11 cellular contexts compared by ENCODE assay signal in the genomic region with DNA sequence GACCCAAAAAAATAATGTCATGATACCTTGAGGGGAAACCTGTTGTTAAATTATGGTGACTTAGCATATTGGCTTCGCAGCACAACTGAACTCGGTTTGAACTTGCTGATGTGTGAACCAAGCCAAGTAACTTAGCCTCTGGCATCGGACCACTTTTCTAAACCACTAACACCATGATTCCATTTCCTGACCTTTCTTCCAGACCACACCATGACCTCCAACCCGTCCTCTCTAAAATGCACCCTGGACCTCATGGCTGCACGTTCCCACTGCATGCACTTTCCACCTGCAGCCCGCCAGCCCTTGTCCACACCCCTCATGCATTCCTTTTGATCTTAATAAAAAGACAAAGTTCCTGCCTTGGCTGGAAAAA. TPM values are rescaled to one million over a fixed set of nuclear protein-coding genes. Genes with fewer than 3 reads are reported as not detected.
A peak's percentile ranks its signal among the peaks of the same experiment; 100 is the strongest.
DNase-seq lines count a peak whose midpoint lies in the region; ATAC-seq and TF ChIP-seq lines count a peak whose summit lies in the region.
"Had no signal": no experiment of that assay in that cellular context is flagged by ENCODE, and none has a peak within 500 bp of the region (broad histone marks: within the 10 kb centered on the region; RNA-seq: fewer than 3 reads in every experiment).

No MANE protein-coding gene starts in this region.

- H3K4me2 ChIP-seq in BLaER1, result peak overlapping the region; percentile 45
- H3K4me2 ChIP-seq: PC-9 had no signal

- H4K20me1 ChIP-seq in BLaER1, result no peaks in the 10 kb centered on the region

- H3K4me1 ChIP-seq in BLaER1, result peaks cover 11% of the 10 kb centered on the region
- peaks cover 26% of the 10 kb centered on the region for H3K4me1 ChIP-seq in HEK293 (ENCODE audit: control insufficient read depth, insufficient read depth, low read length)

- DNase-seq in activated naive CD4-positive, alpha-beta T cell treated with anti-CD3 and anti-CD28 coated beads, Interleukin-2, amount 50 U/mL, for 72 hours (ENCODE audit: low spot score in 2 of 2), result no peak
- DNase-seq in left kidney (ENCODE audit: low read depth, low spot score) (peak; percentile 4), OCI-M1 (lab: John Stamatoyannopoulos, UW) (no peak), endothelial cell (ENCODE audit: low spot score) (no peak), GOT3 (lab: John Stamatoyannopoulos, UW) (no peak)
- DNase-seq: NCI-H2029 treated with DMSO at 0.1 percent for 48 hours, PC-9 had no signal

- H3K9me3 ChIP-seq in BLaER1, result no peaks in the 10 kb centered on the region; the same call in 1 of the 2 replicates
- H3K9me3 ChIP-seq in HEK293 (ENCODE audit: control insufficient read depth, insufficient read depth, low read depth, low read length), result no peaks in the 10 kb centered on the region

- H3K36me3 ChIP-seq in BLaER1 (no peaks in the 10 kb centered on the region), HEK293 (ENCODE audit: control insufficient read depth in 2 of 2, insufficient read depth in 1 of 2, low read length in 2 of 2) (no peaks in the 10 kb centered on the region)

- H3K4me3 ChIP-seq in BLaER1 (no peak overlapping the region), HEK293 (ENCODE audit: low read depth, low read length) (no peak overlapping the region)
- H3K4me3 ChIP-seq: PC-9 had no signal

- TF ChIP-seq CTCF in HEK293 (tag by site-specific recombination; IDR thresholded peaks at IDR 0.05) (no peak), endothelial cell (IDR thresholded peaks at IDR 0.05; ENCODE audit: unreplicated experiment) (no peak)

- H3K4me3 Mint-ChIP-seq in endothelial cell (ENCODE audit: unreplicated experiment), result no peak overlapping the region
- H3K4me3 Mint-ChIP-seq: neural crest cell had no signal

- peaks cover 5% of the 10 kb centered on the region for H3K27me3 Mint-ChIP-seq in endothelial cell (ENCODE audit: unreplicated experiment)

- H3K36me3 Mint-ChIP-seq in activated naive CD4-positive, alpha-beta T cell treated with anti-CD3 and anti-CD28 coated beads, Interleukin-2, amount 50 U/mL, for 72 hours, result peaks cover 0 to 41% of the 10 kb centered on the region in 2 donors
- H3K36me3 Mint-ChIP-seq in endothelial cell (ENCODE audit: low read depth, unreplicated experiment), result peaks cover 4% of the 10 kb centered on the region

- H3K27ac ChIP-seq in BLaER1 (no peak overlapping the region), HEK293 (ENCODE audit: extremely low read depth, low read depth, low read length) (peak overlapping the region; percentile 65; the same call in 1 of the 2 replicates)
- H3K27ac ChIP-seq: PC-9 had no signal

- ATAC-seq in activated naive CD4-positive, alpha-beta T cell treated with anti-CD3 and anti-CD28 coated beads, Interleukin-2, amount 50 U/mL, for 72 hours, result peak; percentile 21 to 32
- ATAC-seq in GM19467 (IDR thresholded peaks at IDR 0.05; ENCODE audit: unreplicated experiment), result no peak

- CTCF ChIA-PET in HEK293 (lab: Yijun Ruan, JAX), result no interaction called here

- POLR2A ChIA-PET in HEK293 (lab: Yijun Ruan, JAX), result no interaction called here

- H3K27me3 ChIP-seq in BLaER1, result no peaks in the 10 kb centered on the region

- peaks cover 4% of the 10 kb centered on the region for H3K4me1 Mint-ChIP-seq in endothelial cell (ENCODE audit: unreplicated experiment)
- H3K4me1 Mint-ChIP-seq: neural crest cell had no signal

- no peak overlapping the region for H3K9ac ChIP-seq in BLaER1

- peaks cover 13 to 27% of the 10 kb centered on the region in 2 donors for H3K9me3 Mint-ChIP-seq in activated naive CD4-positive, alpha-beta T cell treated with anti-CD3 and anti-CD28 coated beads, Interleukin-2, amount 50 U/mL, for 72 hours
- H3K9me3 Mint-ChIP-seq in endothelial cell (ENCODE audit: unreplicated experiment), result no peaks in the 10 kb centered on the region
- H3K9me3 Mint-ChIP-seq: neural crest cell had no signal

- H3K27ac Mint-ChIP-seq in activated naive CD4-positive, alpha-beta T cell treated with anti-CD3 and anti-CD28 coated beads, Interleukin-2, amount 50 U/mL, for 72 hours, result peak overlapping the region; percentile 67 to 81
- no peak overlapping the region for H3K27ac Mint-ChIP-seq in endothelial cell (ENCODE audit: unreplicated experiment)

TF ChIP-seq in HEK293, 187 proteins besides CTCF, POLR2A, EP300 and RAD21 (continues in another document):
- TF ChIP-seq SP2 (tag by site-specific recombination; IDR thresholded peaks at IDR 0.05) (no peak), ZBTB8A (tag by site-specific recombination; IDR thresholded peaks at IDR 0.05) (no peak), ZNF394 (tag by site-specific recombination; IDR thresholded peaks at IDR 0.05; ENCODE audit: borderline replicate concordance) (no peak), ZNF292 (tag by site-specific recombination; IDR thresholded peaks at IDR 0.05; ENCODE audit: borderline replicate concordance, low read depth) (no peak), ZNF354C (tag by site-specific recombination; IDR thresholded peaks at IDR 0.05; ENCODE audit: borderline replicate concordance, low read depth) (no peak), PRDM10 (tag by site-specific recombination; IDR thresholded peaks at IDR 0.05) (peak; percentile 22; the same call in 1 of the 2 replicates), HOXA7 (CRISPR knock-in tag; IDR thresholded peaks at IDR 0.05; ENCODE audit: borderline replicate concordance) (no peak), ZEB2 (tag by site-specific recombination; IDR thresholded peaks at IDR 0.05) (0 out of 2 replicates have a peak, but pooled peaks have one; percentile 16), ZNF423 (tag by site-specific recombination; IDR thresholded peaks at IDR 0.05) (no peak), ZNF175 (tag by site-specific recombination; IDR thresholded peaks at IDR 0.05) (no peak), REPIN1 (tag by site-specific recombination; IDR thresholded peaks at IDR 0.05; ENCODE audit: low read depth) (no peak), SETDB1 (IDR thresholded peaks at IDR 0.05; ENCODE audit: insufficient read length, low read length) (no peak)
- TF ChIP-seq, protein P1, sequence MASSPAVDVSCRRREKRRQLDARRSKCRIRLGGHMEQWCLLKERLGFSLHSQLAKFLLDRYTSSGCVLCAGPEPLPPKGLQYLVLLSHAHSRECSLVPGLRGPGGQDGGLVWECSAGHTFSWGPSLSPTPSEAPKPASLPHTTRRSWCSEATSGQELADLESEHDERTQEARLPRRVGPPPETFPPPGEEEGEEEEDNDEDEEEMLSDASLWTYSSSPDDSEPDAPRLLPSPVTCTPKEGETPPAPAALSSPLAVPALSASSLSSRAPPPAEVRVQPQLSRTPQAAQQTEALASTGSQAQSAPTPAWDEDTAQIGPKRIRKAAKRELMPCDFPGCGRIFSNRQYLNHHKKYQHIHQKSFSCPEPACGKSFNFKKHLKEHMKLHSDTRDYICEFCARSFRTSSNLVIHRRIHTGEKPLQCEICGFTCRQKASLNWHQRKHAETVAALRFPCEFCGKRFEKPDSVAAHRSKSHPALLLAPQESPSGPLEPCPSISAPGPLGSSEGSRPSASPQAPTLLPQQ (tag by site-specific recombination; IDR thresholded peaks at IDR 0.05), result no peak
- TF ChIP-seq, protein P2, sequence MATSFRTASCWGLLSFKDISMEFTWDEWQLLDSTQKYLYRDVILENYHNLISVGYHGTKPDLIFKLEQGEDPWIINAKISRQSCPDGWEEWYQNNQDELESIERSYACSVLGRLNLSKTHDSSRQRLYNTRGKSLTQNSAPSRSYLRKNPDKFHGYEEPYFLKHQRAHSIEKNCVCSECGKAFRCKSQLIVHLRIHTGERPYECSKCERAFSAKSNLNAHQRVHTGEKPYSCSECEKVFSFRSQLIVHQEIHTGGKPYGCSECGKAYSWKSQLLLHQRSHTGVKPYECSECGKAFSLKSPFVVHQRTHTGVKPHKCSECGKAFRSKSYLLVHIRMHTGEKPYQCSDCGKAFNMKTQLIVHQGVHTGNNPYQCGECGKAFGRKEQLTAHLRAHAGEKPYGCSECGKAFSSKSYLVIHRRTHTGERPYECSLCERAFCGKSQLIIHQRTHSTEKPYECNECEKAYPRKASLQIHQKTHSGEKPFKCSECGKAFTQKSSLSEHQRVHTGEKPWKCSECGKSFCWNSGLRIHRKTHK (tag by site-specific recombination; IDR thresholded peaks at IDR 0.05), result no peak
- TF ChIP-seq, protein P3, sequence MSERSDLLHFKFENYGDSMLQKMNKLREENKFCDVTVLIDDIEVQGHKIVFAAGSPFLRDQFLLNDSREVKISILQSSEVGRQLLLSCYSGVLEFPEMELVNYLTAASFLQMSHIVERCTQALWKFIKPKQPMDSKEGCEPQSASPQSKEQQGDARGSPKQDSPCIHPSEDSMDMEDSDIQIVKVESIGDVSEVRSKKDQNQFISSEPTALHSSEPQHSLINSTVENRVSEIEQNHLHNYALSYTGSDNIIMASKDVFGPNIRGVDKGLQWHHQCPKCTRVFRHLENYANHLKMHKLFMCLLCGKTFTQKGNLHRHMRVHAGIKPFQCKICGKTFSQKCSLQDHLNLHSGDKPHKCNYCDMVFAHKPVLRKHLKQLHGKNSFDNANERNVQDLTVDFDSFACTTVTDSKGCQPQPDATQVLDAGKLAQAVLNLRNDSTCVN (tag by site-specific recombination; optimal IDR thresholded peaks at IDR 0.05), result no peak

RNA-seq across cellular contexts. Expression of gene DYNLRB2, which starts 29.3 kb away (rescaled TPM):
- total RNA-seq in activated naive CD4-positive, alpha-beta T cell treated with anti-CD3 and anti-CD28 coated beads, Interleukin-2, amount 50 U/mL, for 72 hours, result not detected
- total RNA-seq in endothelial cell (ENCODE audit: unreplicated experiment), result not detected
- total RNA-seq: neural crest cell, PC-9 had no signal
